Comparison of ENCODE assay signal across 24 cellular contexts in genomic region chr7:87111877-87112276, GRCh38.
"Had no signal": no experiment of that assay in that cellular context is flagged by ENCODE, and none has a peak within 500 bp of the region (broad histone marks: within the 10 kb centered on the region; RNA-seq: fewer than 3 reads in every experiment).

No MANE protein-coding gene starts in this region.

- H3K36me3 ChIP-seq: gastrocnemius medialis, neutrophil, right lobe of liver, stomach, thyroid gland, vagina had no signal

- H3K27me3 ChIP-seq: gastrocnemius medialis, hepatocyte, neutrophil, right lobe of liver, stomach, thyroid gland, vagina had no signal

- H3K27ac ChIP-seq: coronary artery, gastrocnemius medialis, neutrophil, parathyroid adenoma, right lobe of liver, stomach, thyroid gland, vagina had no signal

- H3K79me2 ChIP-seq: hepatocyte, parathyroid adenoma had no signal

- H3K9me3 ChIP-seq: gastrocnemius medialis, mucosa of descending colon, neutrophil, right lobe of liver, stomach, thyroid gland, vagina had no signal

- DNase-seq: dermis blood vessel endothelial cell; effector memory CD4-positive, alpha-beta T cell; gastrocnemius medialis; head of caudate nucleus; kidney; mucosa of descending colon; naive B cell; right lobe of liver; stimulated activated CD4-positive, alpha-beta T cell treated with anti-CD3 and anti-CD28 coated beads, Interleukin-2, amount 100 ng/mL, for 24 hours; stimulated activated CD4-positive, alpha-beta T cell treated with anti-CD3 and anti-CD28 coated beads, Interleukin-4, amount 100 ng/mL, for 24 hours; stimulated activated naive CD4-positive, alpha-beta T cell treated with Interleukin-2 at 50 U/mL for 16 hours; stomach; thyroid gland; trophoblast cell had no signal

- ATAC-seq: gastrocnemius medialis; left lobe of liver; mucosa of descending colon; natural killer cell treated with Interleukin-12 subunit alpha and Interleukin-12 subunit beta and Interleukin-15 and Interleukin-18, amount 100 ng/mL, for 72 hours; right lobe of liver; stimulated activated effector memory CD8-positive, alpha-beta T cell treated with anti-CD3 and anti-CD28 coated beads, Interleukin-12 subunit alpha, Interleukin-12 subunit beta, amount 100 ng/mL, for 72 hours had no signal

- H3K4me3 ChIP-seq: coronary artery, gastrocnemius medialis, hepatocyte, lung, mucosa of descending colon, right lobe of liver, smooth muscle cell, stomach, thyroid gland, vagina had no signal

- H3K4me2 ChIP-seq: hepatocyte, smooth muscle cell had no signal

- H2AFZ ChIP-seq: hepatocyte, parathyroid adenoma had no signal

- H3K9ac ChIP-seq: parathyroid adenoma had no signal

- H3K4me1 ChIP-seq: gastrocnemius medialis, right lobe of liver, stomach, thyroid gland, vagina had no signal
